ENCODE assay signal across 26 cellular contexts in the genomic region with DNA sequence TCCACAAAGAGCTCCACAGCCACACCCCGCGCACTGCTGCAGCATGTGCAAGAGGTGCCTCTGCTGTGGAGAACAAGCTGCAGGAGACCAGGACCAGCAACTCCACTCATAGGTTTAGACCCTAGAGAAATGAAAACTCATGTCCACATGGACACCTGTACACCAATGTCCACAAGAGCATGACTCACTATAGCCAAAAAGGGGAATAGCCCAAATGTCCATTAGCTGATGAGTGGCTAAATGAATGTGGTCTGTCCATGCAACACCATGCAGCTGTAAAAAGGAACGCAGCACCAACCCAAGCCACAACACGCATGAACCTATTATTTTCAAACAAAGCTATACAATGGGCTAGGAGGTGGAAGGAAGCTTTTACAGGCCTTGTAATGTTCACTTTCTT.
"Had no signal": no experiment of that assay in that cellular context is flagged by ENCODE, and none has a peak within 500 bp of the region (broad histone marks: within the 10 kb centered on the region; RNA-seq: fewer than 3 reads in every experiment).

No MANE protein-coding gene starts in this region.

- H3K4me3 ChIP-seq: breast epithelium, Peyer's patch had no signal

- H3K36me3 Mint-ChIP-seq: activated naive CD4-positive, alpha-beta T cell treated with anti-CD3 and anti-CD28 coated beads, Interleukin-2, amount 50 U/mL, for 24 hours had no signal

- H3K27me3 ChIP-seq: breast epithelium, Peyer's patch had no signal

- H3K4me3 Mint-ChIP-seq: activated CD4-positive, alpha-beta T cell treated with anti-CD3 and anti-CD28 coated beads, Interleukin-2, amount 10 ng/mL, durations not matched to agents 24 days and 14 days; activated CD8-positive, alpha-beta memory T cell treated with anti-CD3 and anti-CD28 coated beads, Interleukin-2, amount 10 ng/mL, durations not matched to agents 7 days and 5 days; activated naive CD4-positive, alpha-beta T cell treated with anti-CD3 and anti-CD28 coated beads, Interleukin-2, amount 50 U/mL, for 24 hours; activated T-cell treated with anti-CD3 and anti-CD28 coated beads, Interleukin-2, amount 50 U/mL, for 24 hours; activated T-helper 1 cell treated with anti-CD3 and anti-CD28 coated beads, Interleukin-12 subunit alpha, Interleukin-12 subunit beta, Interleukin-2, Interleukin-4 antibody, amounts not matched to agents 30 ng/mL and 10 ng/mL and 1 ng/mL, durations not matched to agents 14 hours and 24 hours and 36 hours; T-helper 1 cell treated with Interleukin-12 subunit alpha and Interleukin-12 subunit beta and Interleukin-4 antibody, amounts not matched to agents 30 μg/mL and 1 μg/mL, for 36 hours; WTC11 had no signal

- H3K27me3 Mint-ChIP-seq: activated CD4-positive, alpha-beta T cell treated with anti-CD3 and anti-CD28 coated beads, Interleukin-2, amount 10 ng/mL, durations not matched to agents 24 days and 14 days; activated CD8-positive, alpha-beta memory T cell treated with anti-CD3 and anti-CD28 coated beads, Interleukin-2, amount 10 ng/mL, durations not matched to agents 7 days and 5 days; activated naive CD4-positive, alpha-beta T cell treated with anti-CD3 and anti-CD28 coated beads, Interleukin-2, amount 50 U/mL, for 24 hours; activated T-cell treated with anti-CD3 and anti-CD28 coated beads, Interleukin-2, amount 50 U/mL, for 24 hours had no signal

- H3K9me3 Mint-ChIP-seq: activated CD4-positive, alpha-beta T cell treated with anti-CD3 and anti-CD28 coated beads, Interleukin-2, amount 10 ng/mL, durations not matched to agents 24 days and 14 days; activated naive CD4-positive, alpha-beta T cell treated with anti-CD3 and anti-CD28 coated beads, Interleukin-2, amount 50 U/mL, for 24 hours; activated T-cell treated with anti-CD3 and anti-CD28 coated beads, Interleukin-2, amount 50 U/mL, for 24 hours; activated T-helper 1 cell treated with anti-CD3 and anti-CD28 coated beads, Interleukin-12 subunit alpha, Interleukin-12 subunit beta, Interleukin-2, Interleukin-4 antibody, amounts not matched to agents 30 ng/mL and 10 ng/mL and 1 ng/mL, durations not matched to agents 14 hours and 24 hours and 36 hours; T-helper 1 cell treated with Interleukin-12 subunit alpha and Interleukin-12 subunit beta and Interleukin-4 antibody, amounts not matched to agents 30 μg/mL and 1 μg/mL, for 36 hours; WTC11 had no signal

- DNase-seq: activated CD4-positive, alpha-beta T cell treated with anti-CD3 and anti-CD28 coated beads for 1 hour; activated CD4-positive, alpha-beta T cell treated with anti-CD3 and anti-CD28 coated beads, Interleukin-2, amount 10 ng/mL, durations not matched to agents 24 days and 14 days; activated CD4-positive, alpha-beta T cell treated with anti-CD3 and anti-CD28 coated beads, Interleukin-2, amount 50 U/mL, for 48 hours; activated CD8-positive, alpha-beta memory T cell treated with anti-CD3 and anti-CD28 coated beads, Interleukin-2, amount 10 ng/mL, durations not matched to agents 7 days and 5 days; activated effector memory CD4-positive, alpha-beta T cell treated with Interleukin-2 at 50 U/mL for 16 hours; activated naive CD4-positive, alpha-beta T cell; activated T-cell treated with anti-CD3 and anti-CD28 coated beads, Interleukin-2, amount 50 U/mL, for 24 hours; aorta; central memory CD4-positive, alpha-beta T cell; NCI-H1092 treated with DMSO at 0.1 percent for 48 hours; NCI-H1417 treated with DMSO at 0.1 percent for 48 hours; NCI-H1694; NCI-H2029; NCI-H2107; NCI-H2171 treated with DMSO at 0.1 percent for 48 hours; NCI-H226; NCI-H510A; NCI-H526 treated with DMSO at 0.1 percent for 48 hours; NCI-H82; Peyer's patch; SHP77 treated with DMSO at 0.1 percent for 48 hours had no signal

- H3K4me1 Mint-ChIP-seq: activated naive CD4-positive, alpha-beta T cell treated with anti-CD3 and anti-CD28 coated beads, Interleukin-2, amount 50 U/mL, for 24 hours had no signal

- H3K27ac ChIP-seq: breast epithelium, Peyer's patch had no signal

- H3K36me3 ChIP-seq: breast epithelium had no signal

- H3K27ac Mint-ChIP-seq: activated CD4-positive, alpha-beta T cell treated with anti-CD3 and anti-CD28 coated beads, Interleukin-2, amount 10 ng/mL, durations not matched to agents 24 days and 14 days; activated CD8-positive, alpha-beta memory T cell treated with anti-CD3 and anti-CD28 coated beads, Interleukin-2, amount 10 ng/mL, durations not matched to agents 7 days and 5 days; activated naive CD4-positive, alpha-beta T cell treated with anti-CD3 and anti-CD28 coated beads, Interleukin-2, amount 50 U/mL, for 24 hours; activated T-cell treated with anti-CD3 and anti-CD28 coated beads, Interleukin-2, amount 50 U/mL, for 24 hours; activated T-helper 1 cell treated with anti-CD3 and anti-CD28 coated beads, Interleukin-12 subunit alpha, Interleukin-12 subunit beta, Interleukin-2, Interleukin-4 antibody, amounts not matched to agents 30 ng/mL and 10 ng/mL and 1 ng/mL, durations not matched to agents 14 hours and 24 hours and 36 hours; T-helper 1 cell treated with Interleukin-12 subunit alpha and Interleukin-12 subunit beta and Interleukin-4 antibody, amounts not matched to agents 30 μg/mL and 1 μg/mL, for 36 hours; WTC11 had no signal

- ATAC-seq: activated CD8-positive, alpha-beta memory T cell treated with anti-CD3 and anti-CD28 coated beads, Interleukin-2, amount 10 ng/mL, durations not matched to agents 7 days and 5 days; WTC11 had no signal

- H3K9me3 ChIP-seq: breast epithelium, Peyer's patch had no signal
